13 cellular contexts compared by ENCODE assay signal in the genomic region with DNA sequence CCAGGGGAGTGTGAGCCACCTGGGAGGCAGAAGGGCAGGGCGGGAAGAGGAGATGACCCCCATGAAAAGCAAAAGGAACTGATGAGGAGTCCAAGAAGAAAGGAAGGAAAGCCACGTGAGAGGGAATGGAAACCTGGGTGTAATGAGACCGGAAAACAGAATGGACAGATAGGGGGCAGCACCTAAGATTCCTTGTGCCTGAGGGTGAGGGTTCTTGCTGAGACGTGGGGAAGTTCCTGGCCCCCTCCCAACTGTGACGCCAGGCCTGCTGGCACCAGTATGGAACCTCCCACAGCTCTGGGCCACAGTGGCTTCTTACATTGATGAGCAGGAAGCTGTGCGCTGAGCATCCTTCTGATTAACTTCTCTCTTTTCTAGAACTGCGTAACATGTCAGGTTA. TPM values are rescaled to one million over a fixed set of nuclear protein-coding genes. Genes with fewer than 3 reads are reported as not detected.
DNase-seq lines count a peak whose midpoint lies in the region; ATAC-seq, FAIRE-seq and TF ChIP-seq lines count a peak whose summit lies in the region.
"Had no signal": no experiment of that assay in that cellular context is flagged by ENCODE, and none has a peak within 500 bp of the region (broad histone marks: within the 10 kb centered on the region; RNA-seq: fewer than 3 reads in every experiment).

No MANE protein-coding gene starts in this region.

- CTCF ChIA-PET in HEK293 (lab: Yijun Ruan, JAX): interaction anchor here (1.1 to 5.3 kb wide), 4 partner anchors 10 to 388 kb away, joined by 3 to 25 read pairs (median 4); no protein-coding TSS in a partner anchor

- no peaks in the 10 kb centered on the region for H3K4me1 Mint-ChIP-seq in stimulated activated naive B cell treated with anti-CD40 and anti-IgM and Interleukin-4, amounts not matched to agents 10 μg/mL and 1 μg/mL and 100 μg/mL, for 72 hours
- H3K4me1 Mint-ChIP-seq: memory B cell had no signal

- H3K4me1 ChIP-seq in HEK293 (ENCODE audit: control insufficient read depth, insufficient read depth, low read length): no peaks in the 10 kb centered on the region
- no peaks in the 10 kb centered on the region for H3K4me1 ChIP-seq in keratinocyte (ENCODE audit: control insufficient read depth, extremely low read depth, insufficient read depth, low read length)
- H3K4me1 ChIP-seq in tibial nerve: no peaks in the 10 kb centered on the region

- no peaks in the 10 kb centered on the region for H3K9me3 ChIP-seq in HEK293 (ENCODE audit: control insufficient read depth, insufficient read depth, low read depth, low read length)
- no peaks in the 10 kb centered on the region for H3K9me3 ChIP-seq in keratinocyte (ENCODE audit: control insufficient read depth, low read depth, low read length)
- H3K9me3 ChIP-seq in tibial nerve: no peaks in the 10 kb centered on the region

- no peaks in the 10 kb centered on the region for H4K20me1 ChIP-seq in keratinocyte (ENCODE audit: control insufficient read depth, extremely low read depth, insufficient read depth, low read length)

- POLR2A ChIA-PET in HEK293 (lab: Yijun Ruan, JAX): no interaction called here

- ATAC-seq in stimulated activated naive B cell treated with anti-CD40 and anti-IgM and Interleukin-4, amounts not matched to agents 10 μg/mL and 1 μg/mL and 100 μg/mL, for 72 hours (replicated peaks): no peak
- ATAC-seq in HG03095 (IDR thresholded peaks at IDR 0.05; ENCODE audit: unreplicated experiment): no peak

- no peak for FAIRE-seq in keratinocyte (lab: Jason Lieb, UNC)
- FAIRE-seq: GM19239 had no signal

- no peaks in the 10 kb centered on the region for H3K27me3 ChIP-seq in keratinocyte (ENCODE audit: control insufficient read depth, extremely low read depth, insufficient read depth, low read length)
- no peaks in the 10 kb centered on the region for H3K27me3 ChIP-seq in tibial nerve

- H3K27ac Mint-ChIP-seq in stimulated activated naive B cell treated with anti-CD40 and anti-IgM and Interleukin-4, amounts not matched to agents 10 μg/mL and 1 μg/mL and 100 μg/mL, for 72 hours: no peak overlapping the region
- H3K27ac Mint-ChIP-seq: memory B cell had no signal

- no peaks in the 10 kb centered on the region for H3K9me3 Mint-ChIP-seq in stimulated activated naive B cell treated with anti-CD40 and anti-IgM and Interleukin-4, amounts not matched to agents 10 μg/mL and 1 μg/mL and 100 μg/mL, for 72 hours
- H3K9me3 Mint-ChIP-seq: memory B cell had no signal

- no peaks in the 10 kb centered on the region for H3K79me2 ChIP-seq in keratinocyte (ENCODE audit: control insufficient read depth, insufficient read depth, low read length)

- H3K4me3 Mint-ChIP-seq in stimulated activated naive B cell treated with anti-CD40 and anti-IgM and Interleukin-4, amounts not matched to agents 10 μg/mL and 1 μg/mL and 100 μg/mL, for 72 hours: no peak overlapping the region
- H3K4me3 Mint-ChIP-seq: memory B cell had no signal

- no peak overlapping the region for H2AFZ ChIP-seq in keratinocyte (ENCODE audit: control insufficient read depth, low read length)

- TF ChIP-seq EP300 in tibial nerve (IDR thresholded peaks at IDR 0.05): no peak

- DNase-seq in astrocyte of the spinal cord (ENCODE audit: low read depth, low spot score) (peak; percentile 12), keratinocyte (ENCODE audit: low read depth, low spot score) (no peak), tibial nerve (ENCODE audit: low spot score in 2 of 2) (no peak), SKM-1 treated with dmso at 0.1 percent for 144 hours (lab: John Stamatoyannopoulos, UW; ENCODE audit: unreplicated experiment) (no peak)
- no peak for DNase-seq in stimulated activated naive B cell treated with anti-CD40 and anti-IgM and Interleukin-4, amounts not matched to agents 10 μg/mL and 1 μg/mL and 100 μg/mL, for 72 hours
- DNase-seq: activated CD4-positive, alpha-beta T cell treated with anti-CD3 and anti-CD28 coated beads, Interleukin-2, amount 50 U/mL, for 4 hours; cortex of kidney; NCI-H524 treated with DMSO at 0.1 percent for 48 hours had no signal

- H3K36me3 ChIP-seq in HEK293 (ENCODE audit: control insufficient read depth in 2 of 2, insufficient read depth in 1 of 2, low read length in 2 of 2): peaks cover 0 to 43% of the 10 kb centered on the region in 2 experiments; a peak in 2 of 3 replicates
- peaks cover 0 to 10% of the 10 kb centered on the region in 2 experiments for H3K36me3 ChIP-seq in keratinocyte (ENCODE audit: control insufficient read depth in 2 of 2, extremely low read depth in 1 of 2, insufficient read depth in 2 of 2, low read length in 2 of 2)
- peaks cover 0 to 54% (median 0%) of the 10 kb centered on the region in 3 donors for H3K36me3 ChIP-seq in tibial nerve

- no peak overlapping the region for H3K4me2 ChIP-seq in keratinocyte (ENCODE audit: control insufficient read depth, extremely low read depth, insufficient read depth, low read depth, low read length)

- no peaks in the 10 kb centered on the region for H3K27me3 Mint-ChIP-seq in stimulated activated naive B cell treated with anti-CD40 and anti-IgM and Interleukin-4, amounts not matched to agents 10 μg/mL and 1 μg/mL and 100 μg/mL, for 72 hours
- H3K27me3 Mint-ChIP-seq: memory B cell had no signal

- no peak overlapping the region for H3K27ac ChIP-seq in 22Rv1
- H3K27ac ChIP-seq in HEK293 (ENCODE audit: extremely low read depth, low read depth, low read length): no peak overlapping the region
- no peak overlapping the region for H3K27ac ChIP-seq in keratinocyte (ENCODE audit: control insufficient read depth, insufficient read depth, low read length)
- no peak overlapping the region for H3K27ac ChIP-seq in tibial nerve

- dilution Hi-C loops in keratinocyte (cut with MboI; ENCODE audit: extremely low pct_ligation_motif_present, low sequenced_read_pairs): no loop called here

- TF ChIP-seq POLR2A in tibial nerve (IDR thresholded peaks at IDR 0.05): no peak

- TF ChIP-seq CTCF in 22Rv1 (IDR thresholded peaks at IDR 0.05): peak; percentile 39
- no peak for TF ChIP-seq CTCF in HEK293 (tag by site-specific recombination; IDR thresholded peaks at IDR 0.05)
- peak; percentile 14 for TF ChIP-seq CTCF in astrocyte of the spinal cord (IDR thresholded peaks at IDR 0.05; ENCODE audit: low read depth, low read length)
- peak; percentile 15 to 39 (median 34) for TF ChIP-seq CTCF in keratinocyte (optimal IDR thresholded peaks at IDR 0.05 in 1 of 3, IDR thresholded peaks at IDR 0.05 in 1 of 3, conservative IDR thresholded peaks at IDR 0.05 in 1 of 3; ENCODE audit: extremely low read depth in 1 of 3, insufficient read depth in 2 of 3, low read length in 3 of 3)
- peak in 1 of 5 experiments; percentile 15 for TF ChIP-seq CTCF in tibial nerve (IDR thresholded peaks at IDR 0.05)

- H3K4me3 ChIP-seq in HEK293 (ENCODE audit: low read depth, low read length) (no peak overlapping the region), astrocyte of the spinal cord (ENCODE audit: low read depth, low read length) (no peak overlapping the region), keratinocyte (ENCODE audit: control insufficient read depth in 2 of 3, extremely low read depth in 1 of 3, insufficient read depth in 2 of 3, low read depth in 1 of 3, low read length in 3 of 3) (no peak overlapping the region), tibial nerve (no peak overlapping the region)

- in situ Hi-C loops in astrocyte of the spinal cord (cut with HindIII; ENCODE audit: low sequenced_read_pairs): no loop called here

- H3K9ac ChIP-seq in keratinocyte (ENCODE audit: control insufficient read depth, extremely low read depth, insufficient read depth, low read length): no peak overlapping the region

- WGBS in tibial nerve, 2 donors: 60 to 69% methylated on average over 7 of the region's 7 CpGs

- no peaks in the 10 kb centered on the region for H3K36me3 Mint-ChIP-seq in stimulated activated naive B cell treated with anti-CD40 and anti-IgM and Interleukin-4, amounts not matched to agents 10 μg/mL and 1 μg/mL and 100 μg/mL, for 72 hours
- H3K36me3 Mint-ChIP-seq: memory B cell had no signal

- no peaks in the 10 kb centered on the region for H3K9me1 ChIP-seq in keratinocyte (ENCODE audit: control insufficient read depth, extremely low read depth, insufficient read depth, low read length)

TF ChIP-seq in HEK293, 187 proteins besides CTCF, POLR2A, EP300 and RAD21:
- TF ChIP-seq SETDB1 (IDR thresholded peaks at IDR 0.05; ENCODE audit: insufficient read length, low read length) (no peak), ZNF248 (tag by site-specific recombination; IDR thresholded peaks at IDR 0.05) (0 out of 2 replicates have a peak, but pooled peaks have one; percentile 8)

RNA-seq across cellular contexts. Expression of gene TTC7B, which starts 30.8 kb away (rescaled TPM):
- 15.1 to 42.2 TPM (median 21.4 TPM) in 3 replicates for polyA plus RNA-seq in keratinocyte
- polyA plus RNA-seq in keratinocyte (2011; ENCODE audit: low read depth): 15.9 TPM
- polyA plus RNA-seq in keratinocyte (2011; cell fraction: cytosol; rRNA removed): 36.9 and 45.8 TPM in 2 replicates
- polyA plus RNA-seq in keratinocyte (2011; cell fraction: nucleus; rRNA removed): 22.8 and 32.2 TPM in 2 replicates
- polyA plus RNA-seq in keratinocyte (2012; ENCODE audit: low replicate concordance): 15.3 and 31.8 TPM in 2 replicates
- polyA minus RNA-seq in keratinocyte: 53.7 to 71.5 TPM (median 57.7 TPM) in 3 replicates
- polyA minus RNA-seq in keratinocyte (2011; cell fraction: cytosol; rRNA and poly(A)+ RNA removed): 68.7 TPM
- 20.9 and 50.6 TPM in 2 replicates for polyA minus RNA-seq in keratinocyte (2011; cell fraction: nucleus; rRNA and poly(A)+ RNA removed)
- total RNA-seq in tibial nerve: 10 to 100 TPM; 25.9 to 44.1 (median 34.4) TPM
